8 cellular contexts compared by ENCODE assay signal in genomic region chr12:104138747-104139186, GRCh38. TPM values are rescaled to one million over a fixed set of nuclear protein-coding genes. Genes with fewer than 3 reads are reported as not detected.
DNase-seq lines count a peak whose midpoint lies in the region; ATAC-seq and TF ChIP-seq lines count a peak whose summit lies in the region.

No MANE protein-coding gene starts in this region.

- no peak overlapping the region for H3K56ac ChIP-seq in H9 (ENCODE audit: insufficient read length, low read depth, low read length)

- peak overlapping the region in 1 of 3 experiments; percentile 29; a peak in 2 of 7 replicates for H3K27ac Mint-ChIP-seq in H9

- no peak for TF ChIP-seq EP300 in sigmoid colon (IDR thresholded peaks at IDR 0.05)

- H3K36me3 ChIP-seq in WERI-Rb-1 (peaks cover 9% of the 10 kb centered on the region; the same call in 1 of the 2 replicates), sigmoid colon (peaks cover 0 to 5% (median 0%) of the 10 kb centered on the region in 4 donors)

- no peak overlapping the region for H2AK5ac ChIP-seq in H9 (ENCODE audit: insufficient read length, low read length)

- H3K36me3 Mint-ChIP-seq in H9 (ENCODE audit: insufficient read depth in 1 of 3, low read depth in 3 of 3) = no peaks in the 10 kb centered on the region

- H3K27ac ChIP-seq in H9 (ENCODE audit: insufficient read length, low read depth, low read length) (no peak overlapping the region), WERI-Rb-1 (peak overlapping the region; percentile 92), sigmoid colon (peak overlapping the region; percentile 92 to 96 (median 94))

- H3K79me1 ChIP-seq in H9 (ENCODE audit: insufficient read depth, low read depth, low read length, poor library complexity, severe bottlenecking) = no peaks in the 10 kb centered on the region

- no peak overlapping the region for H3K23ac ChIP-seq in H9 (ENCODE audit: insufficient read length, low read depth, low read length)

- ATAC-seq in GM21723 (IDR thresholded peaks at IDR 0.05; ENCODE audit: unreplicated experiment) = no peak

- H3K23me2 ChIP-seq in H9 (ENCODE audit: insufficient read length, low read depth, low read length, poor library complexity, severe bottlenecking) = peaks cover 8% of the 10 kb centered on the region

- no peaks in the 10 kb centered on the region for H4K20me1 ChIP-seq in H9 (ENCODE audit: control insufficient read depth, insufficient read depth, insufficient read length)

- H3K18ac ChIP-seq in H9 (ENCODE audit: insufficient read length, low read depth, low read length) = no peak overlapping the region

- H3K4me3 ChIP-seq in WERI-Rb-1 (ENCODE audit: low read depth, low read length) = peak overlapping the region; percentile 63
- H3K4me3 ChIP-seq in sigmoid colon = peak overlapping the region; percentile 29 to 50 (median 48)

- H3K79me2 ChIP-seq in H9 (ENCODE audit: insufficient read depth, low read length) = peaks cover 9% of the 10 kb centered on the region; the same call in 1 of the 2 replicates

- H2BK5ac ChIP-seq in H9 (ENCODE audit: insufficient read length, low read length) = no peak overlapping the region

- no peak overlapping the region for H4K5ac ChIP-seq in H9 (ENCODE audit: insufficient read length, low read depth, low read length)

- TF ChIP-seq CTCF in H9 (conservative IDR thresholded peaks at IDR 0.05) (no peak), WERI-Rb-1 (IDR thresholded peaks at IDR 0.05; ENCODE audit: low read depth, low read length) (no peak), sigmoid colon (IDR thresholded peaks at IDR 0.05) (no peak)

- WGBS in H9 (ENCODE audit: extremely low coverage, insufficient read length, low lambda C conversion rate) = no CpG with 5 or more reads among the region's 9 CpGs
- 81 to 90% methylated on average over 9 of the region's 9 CpGs for whole genome bisulfite sequencing in sigmoid colon, 2 donors

- H3K4me1 ChIP-seq in H9 (ENCODE audit: insufficient read depth, low read length) (no peaks in the 10 kb centered on the region; the same call in 1 of the 2 replicates), sigmoid colon (peaks cover 2 to 44% (median 42%) of the 10 kb centered on the region in 4 donors)

- H3K4me2 ChIP-seq in H9 (ENCODE audit: insufficient read depth, insufficient read length, low read length) = peak overlapping the region; percentile 39

- no peak overlapping the region for H2BK120ac ChIP-seq in H9 (ENCODE audit: low read depth, low read length, poor library complexity, severe bottlenecking)

- H3K27me3 Mint-ChIP-seq in H9 (ENCODE audit: low read depth) = peaks cover 15% of the 10 kb centered on the region

- no peak overlapping the region for H3K4ac ChIP-seq in H9 (ENCODE audit: low read depth, low read length)

- H4K8ac ChIP-seq in H9 (replicated peaks; ENCODE audit: insufficient read length, low read depth, low read length) = no peak overlapping the region

- H3K4me3 Mint-ChIP-seq in H9 = peak overlapping the region; percentile 54 to 75

- DNase-seq in H9 (peak; percentile 45), WERI-Rb-1 (peak; percentile 21), head of caudate nucleus (peak in 36 of 42 donors; percentile 3 to 67 (median 30)), sigmoid colon (peak; percentile 71), NCI-H446 (lab: John Stamatoyannopoulos, UW) (no peak), NOMO-1 treated with DMSO at 0.1 percent for 48 hours (lab: John Stamatoyannopoulos, UW; ENCODE audit: unreplicated experiment) (no peak), epidermal melanocyte (ENCODE audit: insufficient read length, low spot score) (no peak)

- peaks cover 22% of the 10 kb centered on the region in 2 experiments for H3K4me1 Mint-ChIP-seq in H9

- no peak for TF ChIP-seq POLR2A in sigmoid colon (IDR thresholded peaks at IDR 0.05)

- intact Hi-C loops in head of caudate nucleus (cut with DNase I) = loop anchor here (5.0 to 10.0 kb wide), 3 partner anchors 74 to 204 kb away; partner anchors contain the start of genes HCFC2 and HSP90B1
- intact Hi-C loops in sigmoid colon (cut with DNase I) = loop anchor here (5.0 kb wide), 1 partner anchor 149 kb away; no protein-coding TSS in a partner anchor

- H3K27me3 ChIP-seq in H9 (ENCODE audit: insufficient read depth, low read length) (no peaks in the 10 kb centered on the region), WERI-Rb-1 (ENCODE audit: insufficient read depth, low read depth, severe bottlenecking) (no peaks in the 10 kb centered on the region), sigmoid colon (no peaks in the 10 kb centered on the region)

- H3K9me3 Mint-ChIP-seq in H9 = no peaks in the 10 kb centered on the region

- H3K9me3 ChIP-seq in H9 (ENCODE audit: control insufficient read depth, low read depth, low read length) (no peaks in the 10 kb centered on the region), WERI-Rb-1 (ENCODE audit: severe bottlenecking) (no peaks in the 10 kb centered on the region), sigmoid colon (no peaks in the 10 kb centered on the region)

- H4K91ac ChIP-seq in H9 (ENCODE audit: insufficient read length, low read depth, low read length) = no peak overlapping the region

- H2BK12ac ChIP-seq in H9 (ENCODE audit: insufficient read length, low read depth, low read length) = no peak overlapping the region

- peak overlapping the region; percentile 60 for H3K14ac ChIP-seq in H9 (ENCODE audit: insufficient read depth, low read length)

- no peak overlapping the region for H3T11ph ChIP-seq in H9 (ENCODE audit: low read length)

- no peak overlapping the region for H2BK15ac ChIP-seq in H9 (ENCODE audit: low read depth, low read length)

- H2AFZ ChIP-seq in H9 (ENCODE audit: low read length) = no peak overlapping the region

- no peak overlapping the region for H2BK20ac ChIP-seq in H9 (ENCODE audit: low read depth, low read length, poor library complexity, severe bottlenecking)

- H3K9ac ChIP-seq in H9 (ENCODE audit: extremely low read depth, insufficient read length, low read length) = peak overlapping the region; percentile 21

RNA-seq across cellular contexts. Expression of gene NFYB, which starts 0.8 kb away (rescaled TPM):
- 52.1 and 52.5 TPM in 2 replicates for total RNA-seq in H9 (2021)
- 10 to 100 TPM; 75.2 to 91.3 (median 81.9) TPM for total RNA-seq in sigmoid colon
- 10 to 100 TPM; 15.3 to 38.4 (median 20.8) TPM for polyA plus RNA-seq in sigmoid colon

Comparison
In these comparisons a context has a peak if more than half of its experiments do, and no peak if none do; other contexts are left out.
1. DNase-seq: peak in H9 (single experiment), WERI-Rb-1 (single experiment), head of caudate nucleus (36 of 42) and sigmoid colon (single experiment); none in NCI-H446 (0 of 2), NOMO-1 treated with DMSO at 0.1 percent for 48 hours (single experiment) and epidermal melanocyte (single experiment).